In genomic region chr1:43511394-43511793, GRCh38 we compare ENCODE assay signal across 26 cellular contexts.
"Had no signal": no experiment of that assay in that cellular context is flagged by ENCODE, and none has a peak within 500 bp of the region (broad histone marks: within the 10 kb centered on the region; RNA-seq: fewer than 3 reads in every experiment).

No MANE protein-coding gene starts in this region.

- H3K9me3 Mint-ChIP-seq: natural killer cell treated with Interleukin-12 subunit alpha and Interleukin-12 subunit beta and Interleukin-15 and Interleukin-18, amount 100 ng/mL, for 72 hours had no signal

- H3K4me3 ChIP-seq: dorsolateral prefrontal cortex, esophagus squamous epithelium, gastroesophageal sphincter, left ventricle myocardium inferior, lower lobe of right lung, neural progenitor cell, pancreas, smooth muscle cell, thyroid gland, upper lobe of right lung, vagina had no signal

- H3K27me3 Mint-ChIP-seq: progenitor cell of endocrine pancreas had no signal

- DNase-seq: cortex of kidney; dorsolateral prefrontal cortex; effector memory CD4-positive, alpha-beta T cell; esophagus squamous epithelium; foreskin fibroblast; glutamatergic neuron; kidney; left cardiac atrium; left ventricle myocardium inferior; lower lobe of right lung; nucleus accumbens; pancreas; right cardiac atrium; stimulated activated CD4-positive, alpha-beta T cell treated with anti-CD3 and anti-CD28 coated beads, Interleukin-2, amount 100 ng/mL, for 48 hours; stimulated activated naive CD4-positive, alpha-beta T cell treated with Interleukin-2 at 50 U/mL for 16 hours; thyroid gland; upper lobe of right lung had no signal

- H3K4me3 Mint-ChIP-seq: memory B cell; mesothelial cell of epicardium; natural killer cell treated with Interleukin-12 subunit alpha and Interleukin-12 subunit beta and Interleukin-15 and Interleukin-18, amount 100 ng/mL, for 72 hours; neural progenitor cell had no signal

- H3K4me2 ChIP-seq: neural progenitor cell, smooth muscle cell had no signal

- H3K27ac Mint-ChIP-seq: memory B cell; mesothelial cell of epicardium; natural killer cell treated with Interleukin-12 subunit alpha and Interleukin-12 subunit beta and Interleukin-15 and Interleukin-18, amount 100 ng/mL, for 72 hours; neural progenitor cell; progenitor cell of endocrine pancreas had no signal

- H3K27me3 ChIP-seq: dorsolateral prefrontal cortex, neural progenitor cell, pancreas, thyroid gland, upper lobe of right lung, vagina had no signal

- H2AFZ ChIP-seq: neural progenitor cell had no signal

- H3K36me3 ChIP-seq: esophagus squamous epithelium, gastroesophageal sphincter, left ventricle myocardium inferior, lower lobe of right lung, neural progenitor cell, pancreas, thyroid gland, upper lobe of right lung, vagina had no signal

- ATAC-seq: gastroesophageal sphincter; left cardiac atrium; lower lobe of right lung; natural killer cell treated with Interleukin-12 subunit alpha and Interleukin-12 subunit beta and Interleukin-15 and Interleukin-18, amount 100 ng/mL, for 72 hours; pancreas; right cardiac atrium; upper lobe of right lung had no signal

- H3K9ac ChIP-seq: neural progenitor cell had no signal

- H3K4me1 ChIP-seq: left ventricle myocardium inferior, lower lobe of right lung, neural progenitor cell, pancreas, thyroid gland, upper lobe of right lung, vagina had no signal

- H3K9me3 ChIP-seq: esophagus squamous epithelium, gastroesophageal sphincter, lower lobe of right lung, pancreas, thyroid gland, upper lobe of right lung, vagina had no signal

- H3K27ac ChIP-seq: dorsolateral prefrontal cortex, epithelial cell of prostate, esophagus squamous epithelium, gastroesophageal sphincter, left ventricle myocardium inferior, lower lobe of right lung, neural progenitor cell, pancreas, thyroid gland, upper lobe of right lung, vagina had no signal

- H3K4me1 Mint-ChIP-seq: memory B cell, mesothelial cell of epicardium, neural progenitor cell had no signal

- H3K36me3 Mint-ChIP-seq: memory B cell; mesothelial cell of epicardium; natural killer cell treated with Interleukin-12 subunit alpha and Interleukin-12 subunit beta and Interleukin-15 and Interleukin-18, amount 100 ng/mL, for 72 hours; neural progenitor cell had no signal
